Comparison of ENCODE assay signal across 11 cellular contexts in genomic region chr20:41150664-41151063, GRCh38. TPM values are rescaled to one million over a fixed set of nuclear protein-coding genes. Genes with fewer than 3 reads are reported as not detected.
DNase-seq lines count a peak whose midpoint lies in the region; ATAC-seq, FAIRE-seq and TF ChIP-seq lines count a peak whose summit lies in the region.
"Had no signal": no experiment of that assay in that cellular context is flagged by ENCODE, and none has a peak within 500 bp of the region (broad histone marks: within the 10 kb centered on the region; RNA-seq: fewer than 3 reads in every experiment).

No MANE protein-coding gene starts in this region.

- no peaks in the 10 kb centered on the region for H3K36me3 Mint-ChIP-seq in chondrocyte (ENCODE audit: low read depth)

- no peak overlapping the region for H2AFZ ChIP-seq in GM12878 (ENCODE audit: control insufficient read depth, low read depth, low read length)

- SMC1A ChIA-PET in GM12878 (lab: Charles Lee; ENCODE audit: uncharacterized antibody, unreplicated experiment): interaction anchor here (0.9 to 2.0 kb wide), 2 partner anchors 10 to 65 kb away, joined by 3 to 7 read pairs; no protein-coding TSS in a partner anchor

- no peaks in the 10 kb centered on the region for H3K27me3 ChIP-seq in heart left ventricle
- H3K27me3 ChIP-seq in GM12878 (replicated peaks in 1 of 2; ENCODE audit: control insufficient read depth in 2 of 2, insufficient read depth in 2 of 2, low read length in 1 of 2): no peaks in the 10 kb centered on the region
- H3K27me3 ChIP-seq: BLaER1 treated with 17β-estradiol and CSF1 and Interleukin-3, amounts not matched to agents 10 nM and 100 nM had no signal

- H3K9me3 ChIP-seq in heart left ventricle (no peaks in the 10 kb centered on the region), GM12878 (replicated peaks; ENCODE audit: control insufficient read depth, insufficient read depth, low read length) (no peaks in the 10 kb centered on the region)
- H3K9me3 ChIP-seq: BLaER1 treated with 17β-estradiol and CSF1 and Interleukin-3, amounts not matched to agents 10 nM and 100 nM had no signal

- intact Hi-C loops in heart left ventricle (cut with DNase I) (no loop called here), Right ventricle myocardium inferior (cut with DNase I) (no loop called here), GM12878 (cut with micrococcal nuclease; ENCODE audit: unreplicated experiment) (no loop called here)

- H3K4me3 ChIP-seq in heart left ventricle (no peak overlapping the region), GM12878 (no peak overlapping the region)
- H3K4me3 ChIP-seq: BLaER1 treated with 17β-estradiol and CSF1 and Interleukin-3, amounts not matched to agents 10 nM and 100 nM had no signal

- H4K20me1 ChIP-seq in GM12878 (ENCODE audit: control insufficient read depth, insufficient read depth): no peaks in the 10 kb centered on the region; the same call in none of the 2 replicates

- no peak for FAIRE-seq in GM12878 (lab: Jason Lieb, UNC)
- FAIRE-seq: bronchial epithelial cell had no signal

- no peak for TF ChIP-seq POLR2A in heart left ventricle (IDR thresholded peaks at IDR 0.05)
- TF ChIP-seq POLR2A in GM12878 (IDR thresholded peaks at IDR 0.05; ENCODE audit: low read depth, low read length): no peak

- no TSS peak for BruUV-seq in GM12878 (replicated peaks; lab: Mats Ljungman, UMichigan)

- H3K9ac ChIP-seq in GM12878 (ENCODE audit: control insufficient read depth, insufficient read depth, low read length): no peak overlapping the region
- H3K9ac ChIP-seq: BLaER1 treated with 17β-estradiol and CSF1 and Interleukin-3, amounts not matched to agents 10 nM and 100 nM had no signal

- H3K4me1 ChIP-seq in heart left ventricle (peaks cover 19 to 100% (median 95%) of the 10 kb centered on the region in 12 donors), GM12878 (ENCODE audit: control insufficient read depth, insufficient read depth, low read length) (peaks cover 27% of the 10 kb centered on the region)

- H3K36me3 ChIP-seq in heart left ventricle (peaks cover 0 to 3% (median 0%) of the 10 kb centered on the region in 9 donors), GM12878 (ENCODE audit: control insufficient read depth in 2 of 2, insufficient read depth in 2 of 2, low read length in 1 of 2) (peaks cover 5 to 7% of the 10 kb centered on the region in 2 experiments; a peak in 3 of 4 replicates)

- no peak for TF ChIP-seq EP300 in GM12878 (IDR thresholded peaks at IDR 0.05; ENCODE audit: borderline replicate concordance in 1 of 2, control insufficient read depth in 1 of 2, low read depth in 2 of 2, low read length in 2 of 2)

- H3K9me3 Mint-ChIP-seq in chondrocyte (ENCODE audit: low read depth): no peaks in the 10 kb centered on the region

- H3K27ac ChIP-seq in heart left ventricle (peak overlapping the region; percentile 27 to 100 (median 67)), GM12878 (ENCODE audit: control insufficient read depth, insufficient read depth) (no peak overlapping the region)
- H3K27ac ChIP-seq: BLaER1 treated with 17β-estradiol and CSF1 and Interleukin-3, amounts not matched to agents 10 nM and 100 nM had no signal

- ATAC-seq in heart left ventricle: peak in 3 of 4 donors; percentile 18 to 56 (median 22)
- ATAC-seq in Right ventricle myocardium inferior: no peak
- peak; percentile 38 for ATAC-seq in GM12878
- ATAC-seq in GM21423 (IDR thresholded peaks at IDR 0.05; ENCODE audit: unreplicated experiment): no peak
- ATAC-seq in HG02759 (IDR thresholded peaks at IDR 0.05; ENCODE audit: unreplicated experiment): no peak

- H3K4me3 Mint-ChIP-seq in chondrocyte (ENCODE audit: unreplicated experiment): no peak overlapping the region

- H3K27me3 Mint-ChIP-seq in chondrocyte (ENCODE audit: low read depth): no peaks in the 10 kb centered on the region

- RAD21 ChIA-PET in GM12878 (lab: Charles Lee; ENCODE audit: unreplicated experiment): no interaction called here

- no peak for TF ChIP-seq RAD21 in GM12878 (IDR thresholded peaks at IDR 0.05; ENCODE audit: insufficient read depth, low read depth, low read length)

- TF ChIP-seq CTCF in heart left ventricle (IDR thresholded peaks at IDR 0.05) (no peak), GM12878 (IDR thresholded peaks at IDR 0.05 in 2 of 3, conservative IDR thresholded peaks at IDR 0.05 in 1 of 3; ENCODE audit: control insufficient read depth in 2 of 3, extremely low read depth in 1 of 3, insufficient read depth in 1 of 3, low read depth in 3 of 3, low read length in 3 of 3) (no peak), chondrocyte (IDR thresholded peaks at IDR 0.05) (no peak)

- peaks cover 71% of the 10 kb centered on the region for H3K79me2 ChIP-seq in GM12878 (ENCODE audit: control insufficient read depth, insufficient read depth, low read length)

- H3K27ac Mint-ChIP-seq in chondrocyte (ENCODE audit: unreplicated experiment): no peak overlapping the region

- 42 to 56% (median 48%) methylated on average over 3 of the region's 3 CpGs for WGBS in heart left ventricle, 4 donors
- WGBS in GM12878 (ENCODE audit: insufficient coverage, insufficient replicate concordance, low lambda C conversion rate, missing lambda C conversion rate): 69% methylated on average over 3 of the region's 3 CpGs

- POLR2A ChIA-PET in GM12878 (lab: Charles Lee): interaction anchor here (0.7 to 1.3 kb wide), 2 partner anchors 9 to 13 kb away, joined by 3 to 4 read pairs; no protein-coding TSS in a partner anchor

- DNase-seq in heart left ventricle: peak in 3 of 5 donors; percentile 21 to 44 (median 25)
- DNase-seq in Right ventricle myocardium inferior (ENCODE audit: missing footprints): no peak
- no peak for DNase-seq in GM12878 (ENCODE audit: low read depth, low spot score)
- peak; percentile 69 to 95 for DNase-seq in lung microvascular endothelial cell (ENCODE audit: low read depth in 2 of 2)
- DNase-seq in chondrocyte (ENCODE audit: low spot score): no peak
- no peak for DNase-seq in ACHN
- DNase-seq: NCI-H446 treated with DMSO at 0.1 percent for 48 hours had no signal

- H3K4me2 ChIP-seq in GM12878 (ENCODE audit: control insufficient read depth, insufficient read depth): no peak overlapping the region

- in situ Hi-C loops in GM12878 (cut with MboI) (no loop called here), ACHN (cut with HindIII; ENCODE audit: low pct_ligation_motif_present, low pct_unique_long_range_greater_than_20kb, low sequenced_read_pairs) (no loop called here)

- CTCF ChIA-PET in GM12878 (lab: Yijun Ruan, JAX): interaction anchor here (1.4 to 3.9 kb wide), 3 partner anchors 10 to 189 kb away, joined by 3 to 18 read pairs (median 15); no protein-coding TSS in a partner anchor

- peaks cover 60% of the 10 kb centered on the region for H3K4me1 Mint-ChIP-seq in chondrocyte (ENCODE audit: low read depth)

TF ChIP-seq in GM12878, 131 proteins besides CTCF, POLR2A, EP300 and RAD21 (continues in another document):
- TF ChIP-seq MTA3 (IDR thresholded peaks at IDR 0.05; ENCODE audit: borderline replicate concordance, low read length): no peak
- TF ChIP-seq PAX5 (IDR thresholded peaks at IDR 0.05; ENCODE audit: borderline replicate concordance, low read depth, low read length): no peak
- TF ChIP-seq ASH2L (IDR thresholded peaks at IDR 0.05; ENCODE audit: borderline replicate concordance, low read depth): no peak
- TF ChIP-seq ZZZ3 (IDR thresholded peaks at IDR 0.05; ENCODE audit: control insufficient read depth, insufficient read length, low read depth): no peak
- TF ChIP-seq ZNF384 (IDR thresholded peaks at IDR 0.05; ENCODE audit: borderline replicate concordance, low read depth, low read length): no peak

RNA-seq across cellular contexts. Expression of gene PLCG1, which starts 13.3 kb away (rescaled TPM):
- total RNA-seq in heart left ventricle: 10 to 100 TPM; 32.5 to 72.2 (median 55.9) TPM
- 10 to 100 TPM; 37.9 to 44.9 TPM for polyA plus RNA-seq in heart left ventricle
- 43.4 TPM for total RNA-seq in Right ventricle myocardium inferior
- 292 and 309 TPM in 2 replicates for total RNA-seq in GM12878 (2013; cell fraction: nucleolus; rRNA removed)
- 48.4 and 55.4 TPM in 2 replicates for total RNA-seq in GM12878 (2014; rRNA removed)
- total RNA-seq in GM12878 (2014; rRNA removed; fragmentation: Illumina TruSeq; extraction: Trizol): 39.3 and 39.5 TPM in 2 replicates
- total RNA-seq in GM12878 (2021): 78.6 and 85.4 TPM in 2 replicates
- polyA plus RNA-seq in GM12878 (2011; ENCODE audit: low read depth): 53.5 TPM
- polyA plus RNA-seq in GM12878 (2011; rRNA removed): 61.7 and 114 TPM in 2 replicates
- polyA plus RNA-seq in GM12878 (2011; cell fraction: cytosol; rRNA removed): 117 and 135 TPM in 2 replicates
- 795 and 878 TPM in 2 replicates for polyA plus RNA-seq in GM12878 (2011; cell fraction: nucleus; rRNA removed)
- polyA plus RNA-seq in GM12878 (2012): 67.5 and 102 TPM in 2 replicates
- 29.2 and 51.0 TPM in 2 replicates for polyA plus RNA-seq in GM12878 (2014; fragmentation: Illumina TruSeq; extraction: Trizol)
- 1 to 10 TPM; 2.6 to 3.0 TPM for polyA plus RNA-seq in GM12878 (2014; fragmentation: Nextera tagmentation; extraction: Ambion mirVana)
- polyA plus RNA-seq in GM12878 (2014; rRNA removed): 70.4 and 85.0 TPM in 2 replicates
- 10 to 100 TPM; 12.8 to 13.0 TPM for polyA plus RNA-seq in GM12878 (2016; fragmentation: Nextera tagmentation; extraction: Ambion mirVana)
- 123 and 185 TPM in 2 replicates for polyA minus RNA-seq in GM12878 (2011; rRNA and poly(A)+ RNA removed)
- polyA minus RNA-seq in GM12878 (2011; cell fraction: cytosol; rRNA and poly(A)+ RNA removed): 60.8 and 65.4 TPM in 2 replicates
- 200 and 222 TPM in 2 replicates for polyA minus RNA-seq in GM12878 (2011; cell fraction: nucleus; rRNA and poly(A)+ RNA removed)
- total RNA-seq in lung microvascular endothelial cell: 135 and 160 TPM in 2 replicates
- 139 to 152 TPM (median 140 TPM) in 3 replicates for total RNA-seq in chondrocyte

Comparison
In these comparisons a context has a peak if more than half of its experiments do, and no peak if none do; other contexts are left out.
1. ATAC-seq: peak in heart left ventricle (3 of 4) and GM12878 (single experiment); none in Right ventricle myocardium inferior (single experiment), GM21423 (single experiment) and HG02759 (single experiment).
2. DNase-seq: peak in heart left ventricle (3 of 5) and lung microvascular endothelial cell (2 of 2); none in Right ventricle myocardium inferior (single experiment), GM12878 (single experiment), chondrocyte (single experiment) and ACHN (single experiment).